In genomic region chr2:68901199-68901515, GRCh38 we compare ENCODE assay signal across 15 cellular contexts. TPM values are rescaled to one million over a fixed set of nuclear protein-coding genes. Genes with fewer than 3 reads are reported as not detected.
A peak's percentile ranks its signal among the peaks of the same experiment; 100 is the strongest.
DNase-seq lines count a peak whose midpoint lies in the region; ATAC-seq, FAIRE-seq and TF ChIP-seq lines count a peak whose summit lies in the region.
"Had no signal": no experiment of that assay in that cellular context is flagged by ENCODE, and none has a peak within 500 bp of the region (broad histone marks: within the 10 kb centered on the region; RNA-seq: fewer than 3 reads in every experiment).

No MANE protein-coding gene starts in this region.

- H3K27me3 Mint-ChIP-seq in astrocyte (ENCODE audit: low read depth, unreplicated experiment) (peaks cover 2% of the 10 kb centered on the region), T-cell (peaks cover 0 to 2% of the 10 kb centered on the region in 2 donors)
- H3K27me3 Mint-ChIP-seq: activated CD4-positive, alpha-beta T cell treated with anti-CD3 and anti-CD28 coated beads for 36 hours; activated naive CD4-positive, alpha-beta T cell treated with anti-CD3 and anti-CD28 coated beads, Interleukin-2, amount 50 U/mL, for 24 hours had no signal

- H3K9me3 Mint-ChIP-seq in astrocyte (ENCODE audit: unreplicated experiment): peaks cover 15% of the 10 kb centered on the region
- peaks cover 0 to 20% (median 9%) of the 10 kb centered on the region in 3 donors for H3K9me3 Mint-ChIP-seq in T-cell

- H3K9me1 ChIP-seq in keratinocyte (ENCODE audit: control insufficient read depth, extremely low read depth, insufficient read depth, low read length): no peaks in the 10 kb centered on the region

- FAIRE-seq in astrocyte (lab: Jason Lieb, UNC) (peak; percentile 79), keratinocyte (lab: Jason Lieb, UNC) (peak; percentile 49), small intestine (lab: Jason Lieb, UNC) (no peak)

- H3K4me1 ChIP-seq in Karpas-422 (ENCODE audit: low read length) (peaks cover under 1% of the 10 kb centered on the region; the same call in 1 of the 2 replicates), astrocyte (ENCODE audit: insufficient read depth, low read length) (no peaks in the 10 kb centered on the region), keratinocyte (ENCODE audit: control insufficient read depth, extremely low read depth, insufficient read depth, low read length) (no peaks in the 10 kb centered on the region), small intestine (ENCODE audit: control insufficient read depth in 2 of 2, insufficient read depth in 1 of 2, low read depth in 1 of 2, low read length in 1 of 2) (no peaks in the 10 kb centered on the region)
- H3K4me1 ChIP-seq: HAP-1 had no signal

- H3K4me1 Mint-ChIP-seq in astrocyte (ENCODE audit: low read depth, unreplicated experiment) (no peaks in the 10 kb centered on the region), T-cell (peaks cover 0 to 6% (median 3%) of the 10 kb centered on the region in 3 donors)
- H3K4me1 Mint-ChIP-seq: activated CD4-positive, alpha-beta T cell treated with anti-CD3 and anti-CD28 coated beads for 36 hours; activated naive CD4-positive, alpha-beta T cell treated with anti-CD3 and anti-CD28 coated beads, Interleukin-2, amount 50 U/mL, for 24 hours had no signal

- H3K9ac ChIP-seq in Karpas-422 (ENCODE audit: low read length): no peak overlapping the region
- H3K9ac ChIP-seq in astrocyte (ENCODE audit: low read length): no peak overlapping the region
- no peak overlapping the region for H3K9ac ChIP-seq in keratinocyte (ENCODE audit: control insufficient read depth, extremely low read depth, insufficient read depth, low read length)

- H3K27ac Mint-ChIP-seq in astrocyte (ENCODE audit: unreplicated experiment) (no peak overlapping the region), T-cell (no peak overlapping the region)
- H3K27ac Mint-ChIP-seq: activated CD4-positive, alpha-beta T cell treated with anti-CD3 and anti-CD28 coated beads for 36 hours; activated naive CD4-positive, alpha-beta T cell treated with anti-CD3 and anti-CD28 coated beads, Interleukin-2, amount 50 U/mL, for 24 hours; natural killer cell treated with Interleukin-12 subunit alpha and Interleukin-12 subunit beta and Interleukin-15 and Interleukin-18, amount 100 ng/mL, for 72 hours had no signal

- H3K79me2 ChIP-seq in Karpas-422 (ENCODE audit: low read length) (no peaks in the 10 kb centered on the region), astrocyte (ENCODE audit: insufficient read depth, low read length) (no peaks in the 10 kb centered on the region), keratinocyte (ENCODE audit: control insufficient read depth, insufficient read depth, low read length) (no peaks in the 10 kb centered on the region)

- H3K27me3 ChIP-seq in Karpas-422 (ENCODE audit: low read length) (no peaks in the 10 kb centered on the region), astrocyte (ENCODE audit: insufficient read depth, low read length) (no peaks in the 10 kb centered on the region), keratinocyte (ENCODE audit: control insufficient read depth, extremely low read depth, insufficient read depth, low read length) (no peaks in the 10 kb centered on the region), small intestine (ENCODE audit: control insufficient read depth in 2 of 2, insufficient read depth in 2 of 2, low read length in 2 of 2) (no peaks in the 10 kb centered on the region)

- H2AFZ ChIP-seq in Karpas-422 (ENCODE audit: low read length): no peak overlapping the region
- no peak overlapping the region for H2AFZ ChIP-seq in astrocyte (ENCODE audit: low read depth, low read length)
- no peak overlapping the region for H2AFZ ChIP-seq in keratinocyte (ENCODE audit: control insufficient read depth, low read length)

- CTCF ChIA-PET in T-cell (lab: Charles Lee): no interaction called here

- H3K36me3 Mint-ChIP-seq in astrocyte (ENCODE audit: low read depth, unreplicated experiment) (no peaks in the 10 kb centered on the region), T-cell (no peaks in the 10 kb centered on the region)

- H3K27ac ChIP-seq in Karpas-422 (ENCODE audit: low read length) (no peak overlapping the region), astrocyte (ENCODE audit: low read depth, low read length) (no peak overlapping the region), keratinocyte (ENCODE audit: control insufficient read depth, insufficient read depth, low read length) (no peak overlapping the region), small intestine (ENCODE audit: low read depth in 1 of 2, low read length in 1 of 2) (no peak overlapping the region)

- H3K4me3 Mint-ChIP-seq in astrocyte (ENCODE audit: unreplicated experiment) (no peak overlapping the region), T-cell (no peak overlapping the region)
- H3K4me3 Mint-ChIP-seq: activated CD4-positive, alpha-beta T cell treated with anti-CD3 and anti-CD28 coated beads for 36 hours; activated naive CD4-positive, alpha-beta T cell treated with anti-CD3 and anti-CD28 coated beads, Interleukin-2, amount 50 U/mL, for 24 hours; natural killer cell treated with Interleukin-12 subunit alpha and Interleukin-12 subunit beta and Interleukin-15 and Interleukin-18, amount 100 ng/mL, for 72 hours had no signal

- TF ChIP-seq CTCF in astrocyte (IDR thresholded peaks at IDR 0.05; ENCODE audit: insufficient read depth, low read depth, low read length): peak; percentile 33
- peak in 2 of 3 experiments; percentile 58 to 69 for TF ChIP-seq CTCF in keratinocyte (optimal IDR thresholded peaks at IDR 0.05 in 1 of 3, IDR thresholded peaks at IDR 0.05 in 1 of 3, conservative IDR thresholded peaks at IDR 0.05 in 1 of 3; ENCODE audit: extremely low read depth in 1 of 3, insufficient read depth in 2 of 3, low read length in 3 of 3)

- WGBS in small intestine, 3 donors: 76 to 86% (median 80%) methylated on average over 4 of the region's 4 CpGs

- ATAC-seq in T-cell (replicated peaks in 1 of 4): no peak
- ATAC-seq: activated CD4-positive, alpha-beta T cell treated with anti-CD3 and anti-CD28 coated beads for 36 hours; natural killer cell treated with Interleukin-12 subunit alpha and Interleukin-12 subunit beta and Interleukin-15 and Interleukin-18, amount 100 ng/mL, for 72 hours had no signal

- peaks cover 33% of the 10 kb centered on the region for H3K9me3 ChIP-seq in Karpas-422 (ENCODE audit: low read length)
- H3K9me3 ChIP-seq in astrocyte (ENCODE audit: insufficient read depth, low read depth, low read length): no peaks in the 10 kb centered on the region
- H3K9me3 ChIP-seq in keratinocyte (ENCODE audit: control insufficient read depth, low read depth, low read length): no peaks in the 10 kb centered on the region
- H3K9me3 ChIP-seq in small intestine (ENCODE audit: control insufficient read depth, low read depth): no peaks in the 10 kb centered on the region
- H3K9me3 ChIP-seq: HAP-1 had no signal

- POLR2A ChIA-PET in T-cell (lab: Charles Lee): no interaction called here

- H3K9me2 ChIP-seq in Karpas-422 (replicated peaks; ENCODE audit: insufficient read depth, low read length): no peaks in the 10 kb centered on the region

- DNase-seq in EL (peak; percentile 24), Karpas-422 (peak; percentile 49), astrocyte (ENCODE audit: low read depth) (no peak), keratinocyte (ENCODE audit: low read depth, low spot score) (no peak), anterior cingulate cortex (lab: John Stamatoyannopoulos, UW) (no peak), small intestine (no peak), T-cell (no peak)
- DNase-seq in stimulated activated CD8-positive, alpha-beta memory T cell treated with anti-CD3 and anti-CD28 coated beads, Interleukin-4, amount 100 ng/mL, for 48 hours: no peak
- DNase-seq: activated CD4-positive, alpha-beta T cell treated with anti-CD3 and anti-CD28 coated beads for 36 hours; DMS79 treated with DMSO at 0.1 percent for 48 hours; effector CD8-positive, alpha-beta T cell; NCI-H1694 treated with DMSO at 0.1 percent for 48 hours had no signal

- dilution Hi-C loops in keratinocyte (cut with MboI; ENCODE audit: extremely low pct_ligation_motif_present, low sequenced_read_pairs): no loop called here

- no peak overlapping the region for H3K4me2 ChIP-seq in Karpas-422 (ENCODE audit: low read depth, low read length, poor library complexity, severe bottlenecking)
- H3K4me2 ChIP-seq in astrocyte (ENCODE audit: low read length): no peak overlapping the region
- no peak overlapping the region for H3K4me2 ChIP-seq in keratinocyte (ENCODE audit: control insufficient read depth, extremely low read depth, insufficient read depth, low read depth, low read length)

- no peaks in the 10 kb centered on the region for H4K20me1 ChIP-seq in Karpas-422 (ENCODE audit: insufficient read depth, low read depth, low read length)
- no peaks in the 10 kb centered on the region for H4K20me1 ChIP-seq in astrocyte (ENCODE audit: insufficient read depth, low read length)
- no peaks in the 10 kb centered on the region for H4K20me1 ChIP-seq in keratinocyte (ENCODE audit: control insufficient read depth, extremely low read depth, insufficient read depth, low read length)

- H3K4me3 ChIP-seq in Karpas-422 (ENCODE audit: low read length): no peak overlapping the region
- H3K4me3 ChIP-seq in astrocyte (ENCODE audit: insufficient read depth, low read depth, low read length): no peak overlapping the region
- no peak overlapping the region for H3K4me3 ChIP-seq in keratinocyte (ENCODE audit: control insufficient read depth in 2 of 3, extremely low read depth in 1 of 3, insufficient read depth in 2 of 3, low read depth in 1 of 3, low read length in 3 of 3)
- no peak overlapping the region for H3K4me3 ChIP-seq in small intestine (ENCODE audit: low read depth in 1 of 2, low read length in 2 of 2)
- H3K4me3 ChIP-seq: HAP-1 had no signal

- no peaks in the 10 kb centered on the region; the same call in 1 of the 2 replicates for H3K36me3 ChIP-seq in Karpas-422 (ENCODE audit: insufficient read depth, low read length)
- H3K36me3 ChIP-seq in astrocyte (ENCODE audit: insufficient read depth, low read length): no peaks in the 10 kb centered on the region
- H3K36me3 ChIP-seq in keratinocyte (ENCODE audit: control insufficient read depth in 2 of 2, extremely low read depth in 1 of 2, insufficient read depth in 2 of 2, low read length in 2 of 2): no peaks in the 10 kb centered on the region
- H3K36me3 ChIP-seq in small intestine (ENCODE audit: control insufficient read depth in 2 of 2, insufficient read depth in 2 of 2, low read length in 2 of 2): no peaks in the 10 kb centered on the region
- H3K36me3 ChIP-seq: HAP-1 had no signal

RNA-seq across cellular contexts. Expression of gene BMP10, which starts 30.0 kb away (rescaled TPM):
- not detected in 2 replicates for total RNA-seq in Karpas-422 (2014; rRNA removed; shearing (Covaris generic); ENCODE audit: low replicate concordance)
- not detected in 2 replicates for total RNA-seq in astrocyte
- 0.05 TPM in 1 of 3 replicates, not detected in the others for polyA plus RNA-seq in keratinocyte
- not detected for polyA plus RNA-seq in keratinocyte (2011; ENCODE audit: low read depth)
- not detected in 2 replicates for polyA plus RNA-seq in keratinocyte (2011; cell fraction: cytosol; rRNA removed)
- polyA plus RNA-seq in keratinocyte (2011; cell fraction: nucleus; rRNA removed): 0.15 and 0.17 TPM in 2 replicates
- polyA plus RNA-seq in keratinocyte (2012; ENCODE audit: low replicate concordance): not detected in 2 replicates
- polyA minus RNA-seq in keratinocyte: not detected in 3 replicates
- not detected for polyA minus RNA-seq in keratinocyte (2011; cell fraction: cytosol; rRNA and poly(A)+ RNA removed)
- polyA minus RNA-seq in keratinocyte (2011; cell fraction: nucleus; rRNA and poly(A)+ RNA removed): not detected in 2 replicates
- not detected for polyA plus RNA-seq in small intestine
- total RNA-seq in T-cell: not detected
- total RNA-seq: activated CD4-positive, alpha-beta T cell treated with anti-CD3 and anti-CD28 coated beads for 36 hours; natural killer cell treated with Interleukin-12 subunit alpha and Interleukin-12 subunit beta and Interleukin-15 and Interleukin-18, amount 100 ng/mL, for 72 hours had no signal

RNA-seq across cellular contexts. Expression of gene GKN2, which starts 51.5 kb away (rescaled TPM):
- total RNA-seq in Karpas-422 (2014; rRNA removed; shearing (Covaris generic); ENCODE audit: low replicate concordance): not detected in 2 replicates
- not detected in 2 replicates for total RNA-seq in astrocyte
- polyA plus RNA-seq in keratinocyte: 0.08 TPM in 1 of 3 replicates, not detected in the others
- not detected for polyA plus RNA-seq in keratinocyte (2011; ENCODE audit: low read depth)
- polyA plus RNA-seq in keratinocyte (2011; cell fraction: cytosol; rRNA removed): not detected in 2 replicates
- polyA plus RNA-seq in keratinocyte (2011; cell fraction: nucleus; rRNA removed): not detected in 2 replicates
- polyA plus RNA-seq in keratinocyte (2012; ENCODE audit: low replicate concordance): not detected in 2 replicates
- not detected in 3 replicates for polyA minus RNA-seq in keratinocyte
- not detected for polyA minus RNA-seq in keratinocyte (2011; cell fraction: cytosol; rRNA and poly(A)+ RNA removed)
- polyA minus RNA-seq in keratinocyte (2011; cell fraction: nucleus; rRNA and poly(A)+ RNA removed): not detected in 2 replicates
- under 1 TPM in 1 of 3 donors, not detected in 2; 0.30 TPM for polyA plus RNA-seq in small intestine
- total RNA-seq in T-cell: not detected
- total RNA-seq: activated CD4-positive, alpha-beta T cell treated with anti-CD3 and anti-CD28 coated beads for 36 hours; natural killer cell treated with Interleukin-12 subunit alpha and Interleukin-12 subunit beta and Interleukin-15 and Interleukin-18, amount 100 ng/mL, for 72 hours had no signal

Comparison
In these comparisons a context has a peak if more than half of its experiments do, and no peak if none do; other contexts are left out.
1. DNase-seq: peak in EL (single experiment) and Karpas-422 (single experiment); none in astrocyte (single experiment), keratinocyte (single experiment), stimulated activated CD8-positive, alpha-beta memory T cell treated with anti-CD3 and anti-CD28 coated beads, Interleukin-4, amount 100 ng/mL, for 48 hours (single experiment), anterior cingulate cortex (0 of 58), small intestine (single experiment) and T-cell (0 of 34).